ENCODE assay signal across 1 cellular context in genomic region chr1:58768971-58769808, GRCh38.
TF ChIP-seq lines count a peak whose summit lies in the region.

No MANE protein-coding gene starts in this region.

TF ChIP-seq in HepG2, 621 proteins besides CTCF, POLR2A, EP300 and RAD21 (continued from another document):
- peak; percentile 11 for TF ChIP-seq TEAD3 (CRISPR knock-in tag; optimal IDR thresholded peaks at IDR 0.05; ENCODE audit: borderline replicate concordance)
- no peak for TF ChIP-seq CENPT (CRISPR knock-in tag; IDR thresholded peaks at IDR 0.05; ENCODE audit: low read depth)
- TF ChIP-seq ZNF644 (CRISPR knock-in tag; IDR thresholded peaks at IDR 0.05; ENCODE audit: low read depth): no peak
- TF ChIP-seq, protein P1, sequence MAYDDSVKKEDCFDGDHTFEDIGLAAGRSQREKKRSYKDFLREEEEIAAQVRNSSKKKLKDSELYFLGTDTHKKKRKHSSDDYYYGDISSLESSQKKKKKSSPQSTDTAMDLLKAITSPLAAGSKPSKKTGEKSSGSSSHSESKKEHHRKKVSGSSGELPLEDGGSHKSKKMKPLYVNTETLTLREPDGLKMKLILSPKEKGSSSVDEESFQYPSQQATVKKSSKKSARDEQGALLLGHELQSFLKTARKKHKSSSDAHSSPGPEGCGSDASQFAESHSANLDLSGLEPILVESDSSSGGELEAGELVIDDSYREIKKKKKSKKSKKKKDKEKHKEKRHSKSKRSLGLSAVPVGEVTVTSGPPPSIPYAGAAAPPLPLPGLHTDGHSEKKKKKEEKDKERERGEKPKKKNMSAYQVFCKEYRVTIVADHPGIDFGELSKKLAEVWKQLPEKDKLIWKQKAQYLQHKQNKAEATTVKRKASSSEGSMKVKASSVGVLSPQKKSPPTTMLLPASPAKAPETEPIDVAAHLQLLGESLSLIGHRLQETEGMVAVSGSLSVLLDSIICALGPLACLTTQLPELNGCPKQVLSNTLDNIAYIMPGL (CRISPR knock-in tag; IDR thresholded peaks at IDR 0.05; ENCODE audit: borderline replicate concordance in 1 of 2, low read depth in 1 of 2): 0 out of 4 replicates have a peak, but pooled peaks of 1 of the 2 experiments have one; percentile 37
- 0 out of 2 replicates have a peak, but pooled peaks have one; percentile 9 for TF ChIP-seq ZNF331 (CRISPR knock-in tag; IDR thresholded peaks at IDR 0.05)
- peak; percentile 91 for TF ChIP-seq SMC3 (IDR thresholded peaks at IDR 0.05; ENCODE audit: low read length)
- TF ChIP-seq NFE2L2 (IDR thresholded peaks at IDR 0.05; ENCODE audit: low read length): no peak
- TF ChIP-seq SOX5 (CRISPR knock-in tag; IDR thresholded peaks at IDR 0.05; ENCODE audit: borderline replicate concordance): no peak
- TF ChIP-seq ZBTB42 (CRISPR knock-in tag; IDR thresholded peaks at IDR 0.05): no peak
- TF ChIP-seq ZNF614 (CRISPR knock-in tag; IDR thresholded peaks at IDR 0.05; ENCODE audit: borderline replicate concordance): no peak
- no peak for TF ChIP-seq ZFYVE20 (CRISPR knock-in tag; IDR thresholded peaks at IDR 0.05; ENCODE audit: borderline replicate concordance, low read depth)
- TF ChIP-seq THAP11 (CRISPR knock-in tag; IDR thresholded peaks at IDR 0.05): 0 out of 2 replicates have a peak, but pooled peaks have one; percentile 20
- no peak for TF ChIP-seq ZNF264 (CRISPR knock-in tag; IDR thresholded peaks at IDR 0.05)
- TF ChIP-seq ZNF432 (CRISPR knock-in tag; IDR thresholded peaks at IDR 0.05; ENCODE audit: borderline replicate concordance): no peak
- no peak for TF ChIP-seq MTERF4 (CRISPR knock-in tag; IDR thresholded peaks at IDR 0.05)
- TF ChIP-seq U2AF2 (IDR thresholded peaks at IDR 0.05; ENCODE audit: low read depth, low read length): no peak
- TF ChIP-seq MED1 (CRISPR knock-in tag; IDR thresholded peaks at IDR 0.05): peak; percentile 54; the same call in 1 of the 2 replicates
- TF ChIP-seq GATAD2A (CRISPR knock-in tag; IDR thresholded peaks at IDR 0.05): 0 out of 2 replicates have a peak, but pooled peaks have one; percentile 21
- TF ChIP-seq ZFX (CRISPR knock-in tag; IDR thresholded peaks at IDR 0.05; ENCODE audit: low read depth): 0 out of 2 replicates have a peak, but pooled peaks have one; percentile 23
- TF ChIP-seq, protein P2, sequence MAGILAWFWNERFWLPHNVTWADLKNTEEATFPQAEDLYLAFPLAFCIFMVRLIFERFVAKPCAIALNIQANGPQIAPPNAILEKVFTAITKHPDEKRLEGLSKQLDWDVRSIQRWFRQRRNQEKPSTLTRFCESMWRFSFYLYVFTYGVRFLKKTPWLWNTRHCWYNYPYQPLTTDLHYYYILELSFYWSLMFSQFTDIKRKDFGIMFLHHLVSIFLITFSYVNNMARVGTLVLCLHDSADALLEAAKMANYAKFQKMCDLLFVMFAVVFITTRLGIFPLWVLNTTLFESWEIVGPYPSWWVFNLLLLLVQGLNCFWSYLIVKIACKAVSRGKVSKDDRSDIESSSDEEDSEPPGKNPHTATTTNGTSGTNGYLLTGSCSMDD (CRISPR knock-in tag; IDR thresholded peaks at IDR 0.05): no peak
- no peak for TF ChIP-seq FLYWCH1 (CRISPR knock-in tag; IDR thresholded peaks at IDR 0.05)
- no peak for TF ChIP-seq ZNF75D (CRISPR knock-in tag; IDR thresholded peaks at IDR 0.05; ENCODE audit: borderline replicate concordance)
- TF ChIP-seq XRCC5 (optimal IDR thresholded peaks at IDR 0.05; ENCODE audit: low read length): peak; percentile 57
- TF ChIP-seq MYNN (CRISPR knock-in tag; IDR thresholded peaks at IDR 0.05; ENCODE audit: low read depth): no peak
- peak; percentile 86 for TF ChIP-seq STAG1 (CRISPR knock-in tag; IDR thresholded peaks at IDR 0.05)
TF ChIP-seq in HepG2: peak in this region for 14.
